8 cellular contexts compared by ENCODE assay signal in the genomic region with DNA sequence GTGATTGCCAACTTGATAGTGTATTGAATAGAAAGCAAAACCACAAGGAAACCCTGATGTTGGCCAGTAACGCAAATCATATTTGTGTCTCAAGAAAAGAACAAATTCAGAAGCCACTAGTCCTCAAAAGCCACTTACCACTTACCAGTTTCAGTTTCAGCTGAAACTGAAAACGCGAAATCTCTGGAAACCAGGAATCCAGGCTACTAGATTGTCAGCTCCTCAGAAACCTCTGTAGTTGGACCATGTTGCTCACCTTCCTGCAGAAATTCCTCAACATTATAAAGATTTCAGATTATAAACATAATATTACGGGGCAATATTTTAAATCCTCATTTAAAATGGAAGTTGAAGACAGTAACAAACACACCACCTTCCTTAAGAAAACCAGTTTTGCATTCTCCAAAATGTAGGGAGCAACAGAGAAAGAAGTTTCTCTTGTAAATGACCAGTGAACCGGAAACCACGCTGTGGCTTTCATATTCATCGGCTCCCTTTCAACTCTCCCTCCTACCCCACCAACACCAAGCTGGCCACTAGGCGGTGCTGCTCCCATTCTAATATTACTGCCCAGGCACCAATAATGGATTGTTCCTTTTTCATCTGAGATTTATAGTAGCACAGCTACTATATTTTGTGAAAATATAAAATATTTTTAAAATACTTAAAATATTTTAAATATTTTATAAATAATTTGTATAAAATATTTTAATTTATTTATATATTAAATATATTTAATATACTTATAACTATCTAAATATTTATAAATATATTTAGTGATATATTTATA. TPM values are rescaled to one million over a fixed set of nuclear protein-coding genes. Genes with fewer than 3 reads are reported as not detected.
DNase-seq lines count a peak whose midpoint lies in the region; ATAC-seq and TF ChIP-seq lines count a peak whose summit lies in the region.

No MANE protein-coding gene starts in this region.

- H3K9me3 ChIP-seq in MM.1S (replicated peaks; ENCODE audit: insufficient read depth, low read length) (no peaks in the 10 kb centered on the region), SJCRH30 (replicated peaks) (no peaks in the 10 kb centered on the region)

- no peak overlapping the region for H2AFZ ChIP-seq in MM.1S (ENCODE audit: low read length)

- no peak overlapping the region for H3K27ac Mint-ChIP-seq in activated naive CD4-positive, alpha-beta T cell treated with anti-CD3 and anti-CD28 coated beads for 36 hours

- H3K4me1 ChIP-seq in MM.1S (ENCODE audit: low read length), result peaks cover 10% of the 10 kb centered on the region
- peaks cover 9% of the 10 kb centered on the region; the same call in 1 of the 2 replicates for H3K4me1 ChIP-seq in SJCRH30

- no peaks in the 10 kb centered on the region for H3K9me3 Mint-ChIP-seq in activated naive CD4-positive, alpha-beta T cell treated with anti-CD3 and anti-CD28 coated beads for 36 hours

- peaks cover 75% of the 10 kb centered on the region for H3K27me3 ChIP-seq in MM.1S (replicated peaks; ENCODE audit: insufficient read depth, low read length)
- H3K27me3 ChIP-seq in SJCRH30, result no peaks in the 10 kb centered on the region

- ATAC-seq in omental fat pad (ENCODE audit: low FRiP score), result peak; percentile 92

- intact Hi-C loops in activated naive CD4-positive, alpha-beta T cell treated with anti-CD3 and anti-CD28 coated beads for 36 hours (cut with micrococcal nuclease), result loop anchor here (1.0 kb wide), 4 partner anchors 136 to 434 kb away; no protein-coding TSS in a partner anchor

- H3K4me1 Mint-ChIP-seq in activated naive CD4-positive, alpha-beta T cell treated with anti-CD3 and anti-CD28 coated beads for 36 hours (ENCODE audit: low read depth), result peaks cover 38% of the 10 kb centered on the region

- H3K9ac ChIP-seq in MM.1S (ENCODE audit: low read length), result no peak overlapping the region

- TF ChIP-seq CTCF in MM.1S (IDR thresholded peaks at IDR 0.05; ENCODE audit: low read length) (peak; percentile 80), omental fat pad (IDR thresholded peaks at IDR 0.05) (peak in 2 of 3 donors; percentile 75 to 81)

- H3K9me2 ChIP-seq in MM.1S (replicated peaks; ENCODE audit: insufficient read depth, low read length), result no peaks in the 10 kb centered on the region

- CTCF ChIA-PET in activated naive CD4-positive, alpha-beta T cell treated with anti-CD3 and anti-CD28 coated beads for 36 hours (lab: Charles Lee), result interaction anchor here (0.6 to 2.5 kb wide), 17 partner anchors 9 to 447 kb away, joined by 3 to 26 read pairs (median 4); a partner anchor contains a TSS

- no peak overlapping the region for H3K4me3 Mint-ChIP-seq in activated naive CD4-positive, alpha-beta T cell treated with anti-CD3 and anti-CD28 coated beads for 36 hours

- peaks cover 12% of the 10 kb centered on the region for H3K27me3 Mint-ChIP-seq in activated naive CD4-positive, alpha-beta T cell treated with anti-CD3 and anti-CD28 coated beads for 36 hours (ENCODE audit: low read depth)

- H3K36me3 ChIP-seq in MM.1S (replicated peaks; ENCODE audit: insufficient read depth, low read length) (no peaks in the 10 kb centered on the region), SJCRH30 (no peaks in the 10 kb centered on the region)

- H3K79me2 ChIP-seq in MM.1S (ENCODE audit: low read length), result no peaks in the 10 kb centered on the region

- H3K36me3 Mint-ChIP-seq in activated naive CD4-positive, alpha-beta T cell treated with anti-CD3 and anti-CD28 coated beads for 36 hours (ENCODE audit: low read depth), result no peaks in the 10 kb centered on the region

- H3K27ac ChIP-seq in MM.1S (ENCODE audit: low read length) (peak overlapping the region; percentile 32; the same call in 1 of the 2 replicates), SJCRH30 (no peak overlapping the region), temporal lobe (ENCODE audit: low read depth, low read length) (peak overlapping the region; percentile 9)

- DNase-seq in GDM1 (lab: John Stamatoyannopoulos, UW), result peak; percentile 68
- DNase-seq in HCEC 1CT, result peak; percentile 76
- peak; percentile 85 for DNase-seq in MM.1S
- DNase-seq in SJCRH30, result peak; percentile 82 to 93
- DNase-seq in activated naive CD4-positive, alpha-beta T cell treated with anti-CD3 and anti-CD28 coated beads for 36 hours, result peak; percentile 94
- DNase-seq in glomerular visceral epithelial cell (ENCODE audit: extremely low spot score), result peak; percentile 85
- DNase-seq in omental fat pad (ENCODE audit: low spot score), result peak; percentile 96

- peaks cover 9% of the 10 kb centered on the region for H3F3A ChIP-seq in MM.1S (ENCODE audit: insufficient read depth, low read length)

- H4K20me1 ChIP-seq in MM.1S (ENCODE audit: insufficient read depth, low read length), result peaks cover 5% of the 10 kb centered on the region; the same call in 1 of the 2 replicates

- H3K4me2 ChIP-seq in MM.1S (ENCODE audit: low read depth, low read length), result peak overlapping the region; percentile 61

- peak overlapping the region; percentile 11; the same call in 1 of the 2 replicates for H3K4me3 ChIP-seq in MM.1S (ENCODE audit: low read length)
- peak overlapping the region; percentile 48 for H3K4me3 ChIP-seq in SJCRH30

RNA-seq across cellular contexts. Expression of a gene that starts 8.7 kb away (rescaled TPM):
- total RNA-seq in SJCRH30 (2014; rRNA removed; shearing (Covaris generic)), result 84.5 and 89.3 TPM in 2 replicates
- 10 to 100 TPM; 34.6 to 35.4 TPM for total RNA-seq in activated naive CD4-positive, alpha-beta T cell treated with anti-CD3 and anti-CD28 coated beads for 36 hours
- total RNA-seq in omental fat pad (10 to 100 TPM; 73.1 to 88.5 (median 80.3) TPM), temporal lobe (72.3 TPM)

RNA-seq across cellular contexts. Expression of a gene that starts 32.3 kb away (rescaled TPM):
- total RNA-seq in SJCRH30 (2014; rRNA removed; shearing (Covaris generic)), result 0.10 and 0.13 TPM in 2 replicates
- total RNA-seq in activated naive CD4-positive, alpha-beta T cell treated with anti-CD3 and anti-CD28 coated beads for 36 hours, result under 1 TPM; 0.72 to 0.91 TPM
- 1 to 10 TPM; 1.2 to 3.9 (median 1.7) TPM for total RNA-seq in omental fat pad
- total RNA-seq in temporal lobe, result 0.49 TPM
